Comparison of ENCODE assay signal across 1 cellular context in the genomic region with DNA sequence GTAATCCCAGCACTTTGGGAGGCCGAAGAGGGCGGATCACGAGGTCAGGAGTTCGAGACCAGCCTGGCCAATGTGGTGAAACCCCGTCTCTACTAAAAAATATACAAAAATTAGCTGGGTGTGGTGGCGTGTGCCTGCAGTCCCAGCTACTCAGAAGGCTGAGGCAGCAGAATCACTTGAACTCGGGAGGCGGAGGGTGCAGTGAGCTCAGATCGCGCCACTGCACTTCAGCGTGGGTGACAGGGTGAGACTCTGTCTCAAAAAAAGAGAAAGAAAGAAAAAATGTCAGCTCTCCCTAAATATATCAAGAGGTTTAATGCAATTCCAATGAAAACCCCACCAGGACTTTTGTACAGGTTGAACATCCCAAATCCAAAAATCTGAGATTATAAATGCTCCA. TPM values are rescaled to one million over a fixed set of nuclear protein-coding genes. Genes with fewer than 3 reads are reported as not detected.
"Had no signal": no experiment of that assay in that cellular context is flagged by ENCODE, and none has a peak within 500 bp of the region (broad histone marks: within the 10 kb centered on the region; RNA-seq: fewer than 3 reads in every experiment).

No MANE protein-coding gene starts in this region.

RNA-seq across cellular contexts. Expression of a gene that starts 49.0 kb away (rescaled TPM):
- total RNA-seq: SJCRH30 had no signal
